ENCODE assay signal across 25 cellular contexts in genomic region chr5:24649531-24649930, GRCh38. TPM values are rescaled to one million over a fixed set of nuclear protein-coding genes. Genes with fewer than 3 reads are reported as not detected.
DNase-seq lines count a peak whose midpoint lies in the region; ATAC-seq and TF ChIP-seq lines count a peak whose summit lies in the region.
"Had no signal": no experiment of that assay in that cellular context is flagged by ENCODE, and none has a peak within 500 bp of the region (broad histone marks: within the 10 kb centered on the region; RNA-seq: fewer than 3 reads in every experiment).

No MANE protein-coding gene starts in this region.

- no peak overlapping the region for H3K4me3 Mint-ChIP-seq in endodermal cell
- H3K4me3 Mint-ChIP-seq in neural progenitor cell = no peak overlapping the region
- H3K4me3 Mint-ChIP-seq: CD4-positive, alpha-beta T cell; GM23338 had no signal

- no peak overlapping the region for H3K27ac Mint-ChIP-seq in endodermal cell
- H3K27ac Mint-ChIP-seq in neural progenitor cell = no peak overlapping the region
- H3K27ac Mint-ChIP-seq: CD4-positive, alpha-beta T cell; GM23338 had no signal

- H3K4me1 Mint-ChIP-seq in endodermal cell (peaks cover 33% of the 10 kb centered on the region), neural progenitor cell (peaks cover 46% of the 10 kb centered on the region)

- no peaks in the 10 kb centered on the region for H4K20me1 ChIP-seq in neural progenitor cell (ENCODE audit: low read depth)
- H4K20me1 ChIP-seq: BLaER1 treated with 17β-estradiol and CSF1 and Interleukin-3, amounts not matched to agents 10 nM and 100 nM had no signal

- H3K4me2 ChIP-seq in neural progenitor cell = no peak overlapping the region
- H3K4me2 ChIP-seq: A549; BLaER1 treated with 17β-estradiol and CSF1 and Interleukin-3, amounts not matched to agents 10 nM and 100 nM; GM23338; SK-N-SH had no signal

- H3K79me2 ChIP-seq in neural progenitor cell (ENCODE audit: low read depth) = no peaks in the 10 kb centered on the region

- peaks cover 9% of the 10 kb centered on the region for H3F3A ChIP-seq in neural progenitor cell (ENCODE audit: low read depth)

- H3K36me3 Mint-ChIP-seq in endodermal cell (ENCODE audit: low read depth) (no peaks in the 10 kb centered on the region), neural progenitor cell (no peaks in the 10 kb centered on the region)

- no peaks in the 10 kb centered on the region for H3K27me3 ChIP-seq in endodermal cell (ENCODE audit: control insufficient read depth, insufficient read depth, low read length, poor library complexity, severe bottlenecking)
- H3K27me3 ChIP-seq in neural progenitor cell = no peaks in the 10 kb centered on the region
- H3K27me3 ChIP-seq in colonic mucosa = no peaks in the 10 kb centered on the region
- H3K27me3 ChIP-seq: BLaER1 treated with 17β-estradiol and CSF1 and Interleukin-3, amounts not matched to agents 10 nM and 100 nM had no signal

- H3K36me3 ChIP-seq in endodermal cell (ENCODE audit: control insufficient read depth, insufficient read depth, low read length) = no peaks in the 10 kb centered on the region
- H3K36me3 ChIP-seq in neural progenitor cell = no peaks in the 10 kb centered on the region
- no peaks in the 10 kb centered on the region for H3K36me3 ChIP-seq in colonic mucosa
- H3K36me3 ChIP-seq: BLaER1 treated with 17β-estradiol and CSF1 and Interleukin-3, amounts not matched to agents 10 nM and 100 nM; HAP-1 had no signal

- H3K27ac ChIP-seq in endodermal cell (ENCODE audit: low read depth, low read length) (no peak overlapping the region), neural progenitor cell (no peak overlapping the region), colonic mucosa (no peak overlapping the region)
- H3K27ac ChIP-seq: A549; BLaER1 treated with 17β-estradiol and CSF1 and Interleukin-3, amounts not matched to agents 10 nM and 100 nM had no signal

- TF ChIP-seq CTCF in endodermal cell (conservative IDR thresholded peaks at IDR 0.05) (no peak), neural progenitor cell (IDR thresholded peaks at IDR 0.05) (no peak), colonic mucosa (IDR thresholded peaks at IDR 0.05) (no peak)

- ATAC-seq in HG02571 (IDR thresholded peaks at IDR 0.05; ENCODE audit: unreplicated experiment) (no peak), HG03571 (IDR thresholded peaks at IDR 0.05; ENCODE audit: unreplicated experiment) (no peak)
- ATAC-seq: A549, GM23338 had no signal

- H3K4me1 ChIP-seq in endodermal cell (ENCODE audit: control insufficient read depth, insufficient read depth, low read length) = no peaks in the 10 kb centered on the region
- H3K4me1 ChIP-seq in neural progenitor cell = peaks cover 8% of the 10 kb centered on the region
- H3K4me1 ChIP-seq in colonic mucosa = no peaks in the 10 kb centered on the region
- H3K4me1 ChIP-seq: A549; BLaER1 treated with 17β-estradiol and CSF1 and Interleukin-3, amounts not matched to agents 10 nM and 100 nM had no signal

- H3K4me3 ChIP-seq in endodermal cell (ENCODE audit: low read length) = no peak overlapping the region
- H3K4me3 ChIP-seq in neural progenitor cell = no peak overlapping the region
- no peak overlapping the region for H3K4me3 ChIP-seq in colonic mucosa
- H3K4me3 ChIP-seq: A549; BLaER1 treated with 17β-estradiol and CSF1 and Interleukin-3, amounts not matched to agents 10 nM and 100 nM; GM23338; HAP-1 had no signal

- intact Hi-C loops in colonic mucosa (cut with DNase I) = no loop called here

- 83 to 91% methylated on average over 1 to 3 of the region's 3 CpGs for WGBS in endodermal cell (ENCODE audit: insufficient coverage in 1 of 2, insufficient read length in 1 of 2), 2 experiments

- H2AFZ ChIP-seq in neural progenitor cell (replicated peaks) = peak overlapping the region; percentile 63
- H2AFZ ChIP-seq: GM23338 had no signal

- H3K9me3 ChIP-seq in endodermal cell (ENCODE audit: control insufficient read depth, low read length) (peaks cover 9% of the 10 kb centered on the region), neural progenitor cell (ENCODE audit: low read depth) (no peaks in the 10 kb centered on the region), colonic mucosa (no peaks in the 10 kb centered on the region)
- H3K9me3 ChIP-seq: A549; BLaER1 treated with 17β-estradiol and CSF1 and Interleukin-3, amounts not matched to agents 10 nM and 100 nM; HAP-1; SK-N-SH had no signal

- no peak overlapping the region for H3K9ac ChIP-seq in endodermal cell (ENCODE audit: extremely low read depth, low read length, poor library complexity, severe bottlenecking)
- no peak overlapping the region for H3K9ac ChIP-seq in neural progenitor cell
- H3K9ac ChIP-seq in colonic mucosa (ENCODE audit: low read depth in 2 of 2, low read length in 2 of 2) = no peak overlapping the region
- H3K9ac ChIP-seq: BLaER1 treated with 17β-estradiol and CSF1 and Interleukin-3, amounts not matched to agents 10 nM and 100 nM; SK-N-SH had no signal

- no peaks in the 10 kb centered on the region for H3K27me3 Mint-ChIP-seq in endodermal cell (ENCODE audit: insufficient read depth)
- H3K27me3 Mint-ChIP-seq in neural progenitor cell (ENCODE audit: insufficient read depth, low read depth) = no peaks in the 10 kb centered on the region
- H3K27me3 Mint-ChIP-seq: CD4-positive, alpha-beta T cell had no signal

- H3K9me3 Mint-ChIP-seq in endodermal cell (no peaks in the 10 kb centered on the region), neural progenitor cell (peaks cover 6% of the 10 kb centered on the region)

- DNase-seq in OCI-M1 (lab: John Stamatoyannopoulos, UW) (peak; percentile 16), endodermal cell (peak; percentile 44), neural progenitor cell (ENCODE audit: low spot score) (no peak), colonic mucosa (no peak), amygdala (lab: John Stamatoyannopoulos, UW) (no peak)
- DNase-seq: AML-193; CD4-positive, alpha-beta T cell; IMR-90; KG1; NCI-H1048; NCI-H1417; NCI-H1694; NCI-H2029 treated with DMSO at 0.1 percent for 48 hours; NCI-H446 treated with DMSO at 0.1 percent for 48 hours; NCI-H526; NCI-H82; SIG-M5; SK-N-SH had no signal

RNA-seq across cellular contexts. Expression of gene CDH10, which starts 4.8 kb away (rescaled TPM):
- total RNA-seq in endodermal cell (1 to 10 TPM in 1 of 2 donors, under 1 TPM in 1; 0.82 to 1.6 TPM), neural progenitor cell (ENCODE audit: low replicate concordance) (0.19 and 0.65 TPM in 2 replicates), colonic mucosa (under 1 TPM; 0.07 to 0.13 TPM)
- polyA plus RNA-seq in endodermal cell (2013, experiment 1 of 2) = 5.4 TPM
- 5.5 TPM for polyA plus RNA-seq in endodermal cell (2013, experiment 2 of 2)
- total RNA-seq: CD4-positive, alpha-beta T cell; G401; GM23338 had no signal
- polyA plus RNA-seq: GM23338 had no signal

Comparison
In these comparisons a context has a peak if more than half of its experiments do, and no peak if none do; other contexts are left out.
1. DNase-seq: peak in OCI-M1 (single experiment) and endodermal cell (single experiment); none in neural progenitor cell (single experiment), colonic mucosa (single experiment) and amygdala (0 of 56).